Comparison of ENCODE assay signal across 10 cellular contexts in the genomic region with DNA sequence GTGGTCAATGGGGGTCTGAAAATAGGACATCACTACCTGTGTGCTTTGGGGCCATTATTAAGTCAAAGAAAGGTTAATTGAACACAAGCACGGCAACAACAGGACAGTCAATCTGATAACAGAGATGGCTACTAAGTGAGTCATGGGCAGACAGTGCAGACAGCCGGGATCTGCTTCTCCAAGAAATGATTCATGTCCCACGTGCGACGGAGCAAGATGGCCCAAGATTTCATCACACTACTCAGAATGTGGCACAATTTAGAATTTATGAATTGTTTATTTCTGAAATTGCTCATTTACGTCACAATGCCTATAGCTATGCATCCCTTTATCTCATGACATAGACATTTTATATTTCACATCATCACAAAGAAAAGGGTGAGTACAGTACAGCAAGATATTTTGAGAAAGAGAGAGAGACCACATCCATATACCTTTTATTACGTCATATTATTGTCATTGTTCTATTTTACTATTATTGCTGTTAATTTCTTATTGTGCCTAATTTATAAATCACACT.
DNase-seq lines count a peak whose midpoint lies in the region; ATAC-seq, FAIRE-seq and TF ChIP-seq lines count a peak whose summit lies in the region.
"Had no signal": no experiment of that assay in that cellular context is flagged by ENCODE, and none has a peak within 500 bp of the region (broad histone marks: within the 10 kb centered on the region; RNA-seq: fewer than 3 reads in every experiment).

No MANE protein-coding gene starts in this region.

- no peak for TF ChIP-seq POLR2A in GM12891 (IDR thresholded peaks at IDR 0.05; ENCODE audit: low read depth, low read length)

- intact Hi-C loops in sciatic nerve (cut with DNase I) = no loop called here

- ATAC-seq in sciatic nerve = peak; percentile 69
- ATAC-seq in HG02840 (IDR thresholded peaks at IDR 0.05; ENCODE audit: low FRiP score, unreplicated experiment) = no peak

- DNase-seq in HCEC 1CT (peak; percentile 96), RKO (ENCODE audit: low spot score) (peak; percentile 72), fibroblast of gingiva (ENCODE audit: low read depth) (peak; percentile 79), sciatic nerve (ENCODE audit: low spot score) (no peak), GM12891 (ENCODE audit: insufficient read length, low spot score) (no peak), SKM-1 (lab: John Stamatoyannopoulos, UW; ENCODE audit: unreplicated experiment) (no peak)
- DNase-seq: activated B cell treated with CpG ODN at 0.5 μM for 24 hours, NCI-H524 treated with DMSO at 0.1 percent for 48 hours, ovary had no signal

- no peak for FAIRE-seq in GM12891 (lab: Jason Lieb, UNC)

TF ChIP-seq in GM12891, 5 proteins besides CTCF, POLR2A, EP300 and RAD21:
- TF ChIP-seq SPI1 (IDR thresholded peaks at IDR 0.05; ENCODE audit: low read depth, low read length) (no peak), POU2F2 (IDR thresholded peaks at IDR 0.05; ENCODE audit: low read depth, low read length) (no peak), PAX5 (IDR thresholded peaks at IDR 0.05; ENCODE audit: insufficient read depth, low read length, severe bottlenecking) (no peak)
TF ChIP-seq in GM12891: peak in this region for 0.

Comparison
In these comparisons a context has a peak if more than half of its experiments do, and no peak if none do; other contexts are left out.
1. DNase-seq: peak in HCEC 1CT (single experiment), RKO (single experiment) and fibroblast of gingiva (single experiment); none in sciatic nerve (single experiment), GM12891 (single experiment) and SKM-1 (single experiment).